9 cellular contexts compared by ENCODE assay signal in genomic region chr7:44881066-44881600, GRCh38. TPM values are rescaled to one million over a fixed set of nuclear protein-coding genes. Genes with fewer than 3 reads are reported as not detected.
A peak's percentile ranks its signal among the peaks of the same experiment; 100 is the strongest.
DNase-seq lines count a peak whose midpoint lies in the region; ATAC-seq and TF ChIP-seq lines count a peak whose summit lies in the region.
"Had no signal": no experiment of that assay in that cellular context is flagged by ENCODE, and none has a peak within 500 bp of the region (broad histone marks: within the 10 kb centered on the region; RNA-seq: fewer than 3 reads in every experiment).

No MANE protein-coding gene starts in this region.

- H3K9me3 Mint-ChIP-seq in HFFc6 (no peaks in the 10 kb centered on the region; the same call in 1 of the 2 replicates), brain (no peaks in the 10 kb centered on the region)

- in situ Hi-C loops in GM13976 (cut with MboI; ENCODE audit: low sequenced_read_pairs, unreplicated experiment), result no loop called here

- POLR2A ChIA-PET in AG04449 (lab: Yijun Ruan, JAX), result interaction anchor here (0.6 to 1.6 kb wide), 5 partner anchors 9 to 307 kb away, joined by 3 to 6 read pairs (median 3); partner anchors contain the start of gene DDX56

- H3K27me3 Mint-ChIP-seq in HFFc6 (ENCODE audit: insufficient read depth) (peaks cover 5% of the 10 kb centered on the region), brain (peaks cover 9% of the 10 kb centered on the region)

- H3K4me3 ChIP-seq in AG04449 (ENCODE audit: low read depth, low read length) (peak overlapping the region; percentile 39), muscle layer of duodenum (ENCODE audit: low read depth in 1 of 2, low read length in 2 of 2) (peak overlapping the region; percentile 57 to 83)

- no peak for ATAC-seq in GM18909 (IDR thresholded peaks at IDR 0.05; ENCODE audit: poor library complexity, unreplicated experiment)

- H3K4me1 ChIP-seq in muscle layer of duodenum (ENCODE audit: control insufficient read depth in 1 of 2, insufficient read depth in 2 of 2, low read length in 2 of 2), result peaks cover 20 to 68% of the 10 kb centered on the region in 2 donors

- no peaks in the 10 kb centered on the region for H3K9me3 ChIP-seq in muscle layer of duodenum (ENCODE audit: control insufficient read depth in 1 of 2, low read length in 2 of 2)

- TF ChIP-seq CTCF in AG04449 (IDR thresholded peaks at IDR 0.05; ENCODE audit: insufficient read depth, low read length, missing control alignments) (no peak), HFFc6 (IDR thresholded peaks at IDR 0.05) (no peak), brain (conservative IDR thresholded peaks at IDR 0.05) (no peak), GM13976 (IDR thresholded peaks at IDR 0.05; ENCODE audit: borderline replicate concordance, control extremely low read depth, extremely low read depth, insufficient read depth, missing control alignments) (no peak)

- peaks cover 0 to 6% of the 10 kb centered on the region in 2 donors for H3K36me3 ChIP-seq in muscle layer of duodenum (ENCODE audit: control insufficient read depth in 1 of 2, insufficient read depth in 2 of 2, low read length in 2 of 2)

- H3K27me3 ChIP-seq in muscle layer of duodenum (ENCODE audit: low read depth, low read length), result no peaks in the 10 kb centered on the region

- peaks cover 57% of the 10 kb centered on the region for H3K4me1 Mint-ChIP-seq in HFFc6 (ENCODE audit: low read depth)
- H3K4me1 Mint-ChIP-seq in brain, result peaks cover 87% of the 10 kb centered on the region

- no peak for DNase-seq in AG04449 (ENCODE audit: low read depth, low spot score)
- no peak for DNase-seq in HFFc6
- no peak for DNase-seq in HT-29 (ENCODE audit: low spot score)
- DNase-seq in GM13976 (ENCODE audit: low spot score), result no peak
- DNase-seq in AML-193 (lab: John Stamatoyannopoulos, UW), result no peak
- DNase-seq: activated CD4-positive, alpha-beta T cell treated with anti-CD3 and anti-CD28 coated beads, Interleukin-2, amount 50 U/mL, for 1 hour had no signal

- CTCF ChIA-PET in AG04449 (lab: Yijun Ruan, JAX), result interaction anchor here (0.7 to 3.4 kb wide), 11 partner anchors 14 to 295 kb away, joined by 3 to 16 read pairs (median 4); partner anchors contain the start of gene H2AZ2

- H3K36me3 Mint-ChIP-seq in HFFc6 (ENCODE audit: low read depth) (peaks cover 45% of the 10 kb centered on the region), brain (peaks cover 74% of the 10 kb centered on the region)

- H3K4me3 Mint-ChIP-seq in HFFc6, result peak overlapping the region; percentile 96
- H3K4me3 Mint-ChIP-seq in brain, result peak overlapping the region; percentile 93 to 99 (median 96)

- peak overlapping the region; percentile 80 for H3K27ac Mint-ChIP-seq in HFFc6
- peak overlapping the region; percentile 31 to 100 (median 79) for H3K27ac Mint-ChIP-seq in brain

- peak overlapping the region; percentile 54 for H3K27ac ChIP-seq in muscle layer of duodenum (ENCODE audit: low read length)

RNA-seq across cellular contexts. Expression of gene PURB, which starts 4.2 kb away (rescaled TPM):
- 10 to 100 TPM; 22.2 to 32.2 (median 26.0) TPM for total RNA-seq in HFFc6 (2021; fragmentation: NEBNext Ultra II Directional; extraction: Animal tissue kit (Norgen Biotek cat#: 25700))
- 13.5 TPM for polyA plus RNA-seq in brain (ENCODE audit: insufficient read depth, low read depth, low replicate concordance)
- 11.6 and 13.2 TPM in 2 replicates for total RNA-seq in HT-29 (2014; rRNA removed; shearing (Covaris generic))

RNA-seq across cellular contexts. Expression of gene H2AZ2, which starts 33.2 kb away (rescaled TPM):
- 100 to 1,000 TPM; 128 to 215 (median 185) TPM for total RNA-seq in HFFc6 (2021; fragmentation: NEBNext Ultra II Directional; extraction: Animal tissue kit (Norgen Biotek cat#: 25700))
- 302 TPM for polyA plus RNA-seq in brain (ENCODE audit: insufficient read depth, low read depth, low replicate concordance)
- 503 and 539 TPM in 2 replicates for total RNA-seq in HT-29 (2014; rRNA removed; shearing (Covaris generic))
